In the genomic region with DNA sequence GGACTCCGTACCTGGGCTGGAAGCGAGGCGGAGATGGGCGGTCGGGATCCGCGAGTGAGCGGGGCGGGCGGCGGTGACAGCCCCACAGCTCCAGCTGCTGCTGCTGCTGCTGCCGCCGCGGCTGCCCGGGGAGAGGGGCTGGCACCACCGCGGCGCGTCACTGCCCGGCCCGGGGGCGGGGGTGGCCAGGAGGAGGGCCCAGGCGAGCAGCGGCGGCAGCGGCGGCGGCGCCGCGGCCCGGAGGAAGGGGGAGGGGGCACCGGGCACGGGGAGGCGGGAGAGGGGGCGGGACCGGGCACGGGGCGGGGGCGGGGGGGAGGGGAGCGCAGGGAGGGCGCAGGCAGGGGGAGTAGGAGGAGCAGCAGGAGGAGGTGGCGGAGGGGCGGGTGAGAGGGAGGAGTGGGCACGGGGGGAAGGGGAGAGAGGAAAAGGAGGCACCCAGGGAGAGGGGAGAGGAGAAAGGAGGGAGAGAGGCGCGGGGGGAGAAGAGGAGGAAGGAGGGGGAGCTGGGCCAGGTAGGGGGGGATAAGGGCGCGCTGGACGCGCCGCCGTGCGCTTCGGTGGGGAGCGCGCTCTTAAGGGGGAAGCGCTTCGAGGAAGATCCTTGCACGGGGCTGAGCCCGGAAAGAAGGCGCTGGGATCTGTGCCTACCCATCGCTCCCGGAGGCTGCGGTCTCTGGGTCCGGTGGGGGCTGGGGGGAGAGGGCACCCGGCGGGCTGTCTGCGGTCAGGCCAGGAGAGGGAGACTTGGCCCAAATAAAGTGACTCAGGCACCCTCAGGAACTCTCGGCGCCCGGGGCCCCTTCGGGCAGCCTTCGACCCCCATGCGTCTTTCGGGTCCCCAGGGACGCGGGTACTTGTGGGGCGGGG, we compare ENCODE assay signal across 8 cellular contexts.
DNase-seq lines count a peak whose midpoint lies in the region; ATAC-seq, FAIRE-seq and TF ChIP-seq lines count a peak whose summit lies in the region.

No MANE protein-coding gene starts in this region.

- peak overlapping the region; percentile 61 for H3K4me3 ChIP-seq in astrocyte (ENCODE audit: insufficient read depth, low read depth, low read length)

- H3K36me3 Mint-ChIP-seq in T-helper 2 cell treated with Interferon-gamma antibody and Interleukin-4, amounts not matched to agents 5 μg/mL and 100 μg/mL, for 36 hours (ENCODE audit: low read depth), result peaks cover 9% of the 10 kb centered on the region
- no peaks in the 10 kb centered on the region for H3K36me3 Mint-ChIP-seq in astrocyte (ENCODE audit: low read depth, unreplicated experiment)

- H3K27ac Mint-ChIP-seq in T-helper 2 cell treated with Interferon-gamma antibody and Interleukin-4, amounts not matched to agents 5 μg/mL and 100 μg/mL, for 36 hours, result no peak overlapping the region
- H3K27ac Mint-ChIP-seq in astrocyte (ENCODE audit: unreplicated experiment), result no peak overlapping the region

- no peaks in the 10 kb centered on the region for H3K36me3 ChIP-seq in ES-I3 (ENCODE audit: insufficient read depth, low read length)
- no peaks in the 10 kb centered on the region for H3K36me3 ChIP-seq in astrocyte (ENCODE audit: insufficient read depth, low read length)

- H3K27me3 ChIP-seq in astrocyte (ENCODE audit: insufficient read depth, low read length), result no peaks in the 10 kb centered on the region

- peaks cover 43% of the 10 kb centered on the region for H3K79me2 ChIP-seq in astrocyte (ENCODE audit: insufficient read depth, low read length)

- TF ChIP-seq CTCF in astrocyte (IDR thresholded peaks at IDR 0.05; ENCODE audit: insufficient read depth, low read depth, low read length), result no peak

- ATAC-seq in HG03139 (IDR thresholded peaks at IDR 0.05; ENCODE audit: unreplicated experiment) (no peak), HG03025 (IDR thresholded peaks at IDR 0.05; ENCODE audit: low FRiP score, unreplicated experiment) (no peak)

- H3K4me1 Mint-ChIP-seq in T-helper 2 cell treated with Interferon-gamma antibody and Interleukin-4, amounts not matched to agents 5 μg/mL and 100 μg/mL, for 36 hours (ENCODE audit: low read depth), result peaks cover 12% of the 10 kb centered on the region
- peaks cover 29% of the 10 kb centered on the region for H3K4me1 Mint-ChIP-seq in astrocyte (ENCODE audit: low read depth, unreplicated experiment)

- FAIRE-seq in astrocyte (lab: Jason Lieb, UNC), result no peak

- DNase-seq in NCI-H1436 treated with DMSO at 0.1 percent for 48 hours (lab: John Stamatoyannopoulos, UW) (peak; percentile 47), astrocyte (ENCODE audit: low read depth) (peak; percentile 77), hippocampal formation (lab: John Stamatoyannopoulos, UW) (peak; percentile 76 to 77), retina (peak; percentile 85)
- peak; percentile 65 for DNase-seq in T-helper 2 cell treated with Interferon-gamma antibody and Interleukin-4, amounts not matched to agents 5 μg/mL and 100 μg/mL, for 36 hours (ENCODE audit: low spot score)

- H2AFZ ChIP-seq in astrocyte (ENCODE audit: low read depth, low read length), result peak overlapping the region; percentile 61

- H3K27ac ChIP-seq in astrocyte (ENCODE audit: low read depth, low read length), result peak overlapping the region; percentile 11

- H3K4me2 ChIP-seq in astrocyte (ENCODE audit: low read length), result peak overlapping the region; percentile 95

- H3K9me3 ChIP-seq in ES-I3 (ENCODE audit: control insufficient read depth, insufficient read depth, low read length) (no peaks in the 10 kb centered on the region), astrocyte (ENCODE audit: insufficient read depth, low read depth, low read length) (no peaks in the 10 kb centered on the region)

- peaks cover 3% of the 10 kb centered on the region for H3K27me3 Mint-ChIP-seq in T-helper 2 cell treated with Interferon-gamma antibody and Interleukin-4, amounts not matched to agents 5 μg/mL and 100 μg/mL, for 36 hours (ENCODE audit: low read depth)
- H3K27me3 Mint-ChIP-seq in astrocyte (ENCODE audit: low read depth, unreplicated experiment), result no peaks in the 10 kb centered on the region

- H3K9me3 Mint-ChIP-seq in T-helper 2 cell treated with Interferon-gamma antibody and Interleukin-4, amounts not matched to agents 5 μg/mL and 100 μg/mL, for 36 hours, result no peaks in the 10 kb centered on the region
- H3K9me3 Mint-ChIP-seq in astrocyte (ENCODE audit: unreplicated experiment), result peaks cover 2% of the 10 kb centered on the region

- H3K4me3 Mint-ChIP-seq in T-helper 2 cell treated with Interferon-gamma antibody and Interleukin-4, amounts not matched to agents 5 μg/mL and 100 μg/mL, for 36 hours, result peak overlapping the region; percentile 75
- H3K4me3 Mint-ChIP-seq in astrocyte (ENCODE audit: unreplicated experiment), result peak overlapping the region; percentile 82

- peaks cover 14% of the 10 kb centered on the region for H3K4me1 ChIP-seq in ES-I3 (ENCODE audit: insufficient read depth, low read length)
- peaks cover 24% of the 10 kb centered on the region for H3K4me1 ChIP-seq in astrocyte (ENCODE audit: insufficient read depth, low read length)

- peaks cover 40% of the 10 kb centered on the region for H4K20me1 ChIP-seq in astrocyte (ENCODE audit: insufficient read depth, low read length)

- H3K9ac ChIP-seq in ES-I3 (ENCODE audit: low read depth, low read length) (peak overlapping the region; percentile 85), astrocyte (ENCODE audit: low read length) (peak overlapping the region; percentile 79)
